8 cellular contexts compared by ENCODE assay signal in the genomic region with DNA sequence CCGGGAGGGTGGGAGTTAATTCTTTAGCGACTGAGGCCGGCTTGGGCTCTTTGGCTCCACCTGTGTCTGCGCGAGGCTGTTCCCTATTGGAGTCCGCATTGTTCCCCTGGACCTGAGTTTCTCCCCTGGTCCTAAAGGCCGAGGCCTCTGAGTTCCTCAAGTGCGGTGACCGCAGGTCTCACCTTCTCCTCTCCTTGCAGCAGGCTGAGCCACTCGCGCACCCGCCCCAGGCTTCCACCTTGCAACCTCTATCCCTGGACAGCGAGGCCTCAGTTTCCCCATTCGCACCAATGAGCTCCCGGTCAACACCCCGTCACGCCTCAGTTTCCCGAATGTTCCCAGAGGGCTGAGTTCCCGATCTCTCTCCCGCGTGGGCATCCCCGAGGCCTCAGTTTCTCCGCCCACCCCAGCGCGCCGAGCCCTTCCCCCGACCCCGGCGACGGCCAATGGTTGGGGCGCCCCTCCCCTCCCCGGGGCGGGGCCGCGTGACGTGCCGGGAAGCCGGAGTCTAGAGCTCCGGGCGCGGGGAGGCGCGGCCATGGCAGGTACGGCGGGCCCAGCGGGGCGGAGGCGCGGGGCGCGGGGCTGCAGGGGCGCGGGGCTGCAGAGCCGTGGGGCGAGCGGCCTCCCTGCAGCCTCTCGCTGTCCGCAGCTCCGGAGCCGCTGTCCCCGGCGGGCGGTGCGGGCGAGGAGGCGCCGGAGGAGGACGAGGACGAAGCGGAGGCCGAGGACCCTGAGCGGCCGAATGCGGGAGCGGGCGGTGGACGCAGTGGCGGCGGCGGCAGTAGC. TPM values are rescaled to one million over a fixed set of nuclear protein-coding genes. Genes with fewer than 3 reads are reported as not detected.
A peak's percentile ranks its signal among the peaks of the same experiment; 100 is the strongest.
DNase-seq lines count a peak whose midpoint lies in the region; ATAC-seq and TF ChIP-seq lines count a peak whose summit lies in the region.

A gene with protein sequence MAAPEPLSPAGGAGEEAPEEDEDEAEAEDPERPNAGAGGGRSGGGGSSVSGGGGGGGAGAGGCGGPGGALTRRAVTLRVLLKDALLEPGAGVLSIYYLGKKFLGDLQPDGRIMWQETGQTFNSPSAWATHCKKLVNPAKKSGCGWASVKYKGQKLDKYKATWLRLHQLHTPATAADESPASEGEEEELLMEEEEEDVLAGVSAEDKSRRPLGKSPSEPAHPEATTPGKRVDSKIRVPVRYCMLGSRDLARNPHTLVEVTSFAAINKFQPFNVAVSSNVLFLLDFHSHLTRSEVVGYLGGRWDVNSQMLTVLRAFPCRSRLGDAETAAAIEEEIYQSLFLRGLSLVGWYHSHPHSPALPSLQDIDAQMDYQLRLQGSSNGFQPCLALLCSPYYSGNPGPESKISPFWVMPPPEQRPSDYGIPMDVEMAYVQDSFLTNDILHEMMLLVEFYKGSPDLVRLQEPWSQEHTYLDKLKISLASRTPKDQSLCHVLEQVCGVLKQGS (plus strand): TSS at position 507 of the 789 bp plus-strand sequence. CDS start 32 bp downstream, at position 539.

- POLR2A ChIA-PET in Panc1 (lab: Charles Lee), result no interaction called here

- no peaks in the 10 kb centered on the region for H3K27me3 Mint-ChIP-seq in naive B cell
- H3K27me3 Mint-ChIP-seq in stimulated activated memory B cell treated with anti-CD40 and anti-IgM and Interleukin-4, amounts not matched to agents 10 μg/mL and 1 μg/mL and 100 μg/mL, for 72 hours, result no peaks in the 10 kb centered on the region

- H3K9ac ChIP-seq in HUES64 (ENCODE audit: low read depth, low read length), result peak within 1 kb of the TSS; percentile 90

- H3K9me3 Mint-ChIP-seq in naive B cell, result no peaks in the 10 kb centered on the region
- no peaks in the 10 kb centered on the region for H3K9me3 Mint-ChIP-seq in stimulated activated memory B cell treated with anti-CD40 and anti-IgM and Interleukin-4, amounts not matched to agents 10 μg/mL and 1 μg/mL and 100 μg/mL, for 72 hours

- BruUV-seq in Panc1 (replicated peaks; lab: Mats Ljungman, UMichigan), result no TSS peak

- intact Hi-C loops in Panc1 (cut with micrococcal nuclease; ENCODE audit: unreplicated experiment) (no loop called here), esophagus squamous epithelium (cut with DNase I) (no loop called here)

- H3K4me3 ChIP-seq in HUES64 (ENCODE audit: low read length) (peak within 1 kb of the TSS; percentile 73), Panc1 (ENCODE audit: low read depth in 2 of 2, low read length in 2 of 2) (peak within 1 kb of the TSS; percentile 66 to 81), esophagus squamous epithelium (peak within 1 kb of the TSS; percentile 57 to 94 (median 78))

- ATAC-seq in GM21423 (IDR thresholded peaks at IDR 0.05; ENCODE audit: unreplicated experiment) (peak; percentile 52), Panc1 (peak; percentile 88), naive B cell (ENCODE audit: low read depth in 2 of 2) (peak; percentile 72 to 73)
- ATAC-seq in stimulated activated memory B cell treated with anti-CD40 and anti-IgM and Interleukin-4, amounts not matched to agents 10 μg/mL and 1 μg/mL and 100 μg/mL, for 72 hours, result peak; percentile 90

- H3K27ac Mint-ChIP-seq in naive B cell, result peak within 1 kb of the TSS; percentile 73 to 97 (median 92)
- H3K27ac Mint-ChIP-seq in stimulated activated memory B cell treated with anti-CD40 and anti-IgM and Interleukin-4, amounts not matched to agents 10 μg/mL and 1 μg/mL and 100 μg/mL, for 72 hours, result peak within 1 kb of the TSS; percentile 74

- peak within 1 kb of the TSS; percentile 98 for H3K27ac ChIP-seq in HUES64 (ENCODE audit: low read depth, low read length)
- H3K27ac ChIP-seq in Panc1 (ENCODE audit: low read length), result peak within 1 kb of the TSS; percentile 85
- peak within 1 kb of the TSS; percentile 94 to 98 (median 94) for H3K27ac ChIP-seq in esophagus squamous epithelium

- CTCF ChIA-PET in Panc1 (lab: Charles Lee), result interaction anchor here (0.5 to 2.1 kb wide), 3 partner anchors 76 to 356 kb away, joined by 5 to 11 read pairs (median 7); no protein-coding TSS in a partner anchor

- H3K36me3 Mint-ChIP-seq in naive B cell, result peaks cover 0 to 10% of the 10 kb centered on the region in 2 donors
- peaks cover 24% of the 10 kb centered on the region for H3K36me3 Mint-ChIP-seq in stimulated activated memory B cell treated with anti-CD40 and anti-IgM and Interleukin-4, amounts not matched to agents 10 μg/mL and 1 μg/mL and 100 μg/mL, for 72 hours

- H3K36me3 ChIP-seq in HUES64 (ENCODE audit: insufficient read depth, low read length), result peaks cover 23% of the 10 kb centered on the region
- H3K36me3 ChIP-seq in Panc1 (ENCODE audit: control insufficient read depth, insufficient read depth, low read length), result no peaks in the 10 kb centered on the region; the same call in 1 of the 2 replicates
- peaks cover 0 to 28% (median 0%) of the 10 kb centered on the region in 3 donors for H3K36me3 ChIP-seq in esophagus squamous epithelium

- TF ChIP-seq CTCF in Panc1 (IDR thresholded peaks at IDR 0.05) (no peak), esophagus squamous epithelium (IDR thresholded peaks at IDR 0.05) (peak in 4 of 6 experiments; percentile 23 to 41 (median 24))

- peak within 1 kb of the TSS; percentile 85 to 95 (median 91) for H3K4me3 Mint-ChIP-seq in naive B cell
- peak within 1 kb of the TSS; percentile 92 for H3K4me3 Mint-ChIP-seq in stimulated activated memory B cell treated with anti-CD40 and anti-IgM and Interleukin-4, amounts not matched to agents 10 μg/mL and 1 μg/mL and 100 μg/mL, for 72 hours

- H3K4me1 Mint-ChIP-seq in naive B cell, result peaks cover 30 to 47% (median 31%) of the 10 kb centered on the region in 3 donors
- peaks cover 38% of the 10 kb centered on the region for H3K4me1 Mint-ChIP-seq in stimulated activated memory B cell treated with anti-CD40 and anti-IgM and Interleukin-4, amounts not matched to agents 10 μg/mL and 1 μg/mL and 100 μg/mL, for 72 hours

- H3K4me1 ChIP-seq in HUES64 (ENCODE audit: insufficient read depth, low read length) (no peaks in the 10 kb centered on the region), Panc1 (ENCODE audit: control insufficient read depth, insufficient read depth, low read length) (peaks cover 4% of the 10 kb centered on the region), esophagus squamous epithelium (peaks cover 14 to 43% (median 20%) of the 10 kb centered on the region in 3 donors)

- H3K9me3 ChIP-seq in HUES64 (ENCODE audit: insufficient read depth, low read depth, low read length) (no peaks in the 10 kb centered on the region), Panc1 (ENCODE audit: control insufficient read depth, insufficient read depth, low read depth, low read length) (no peaks in the 10 kb centered on the region), esophagus squamous epithelium (no peaks in the 10 kb centered on the region)

- H3K27me3 ChIP-seq in HUES64 (ENCODE audit: insufficient read depth, low read length) (no peaks in the 10 kb centered on the region), Panc1 (ENCODE audit: control insufficient read depth, insufficient read depth, low read length) (no peaks in the 10 kb centered on the region), esophagus squamous epithelium (no peaks in the 10 kb centered on the region)

- peak in 2 of 4 donors; percentile 30 to 56 for TF ChIP-seq POLR2A in esophagus squamous epithelium (IDR thresholded peaks at IDR 0.05)

- in situ Hi-C loops in Panc1 (cut with HindIII; ENCODE audit: low pct_unique_long_range_greater_than_20kb, low sequenced_read_pairs), result no loop called here

- WGBS in HUES64, result under 1% methylated on average over 80 of the region's 80 CpGs
- 0 to 1% methylated on average over 15 to 17 of the region's 80 CpGs for WGBS in esophagus squamous epithelium, 2 donors

- DNase-seq in D341Med (ENCODE audit: low spot score) (peak; percentile 95), Panc1 (ENCODE audit: low read depth, low spot score) (peak; percentile 18), esophagus squamous epithelium (lab: John Stamatoyannopoulos, UW) (peak; percentile 63), naive B cell (peak; percentile 88)
- peak; percentile 96 to 97 for DNase-seq in activated T-cell treated with anti-CD3 and anti-CD28 coated beads, Interleukin-2, amount 50 U/mL, for 48 hours

RNA-seq across cellular contexts. Expression of the gene that starts here (rescaled TPM):
- 22.9 TPM for polyA plus RNA-seq in HUES64 (2013, experiment 1 of 2)
- polyA plus RNA-seq in HUES64 (2013, experiment 2 of 2), result 19.0 TPM
- total RNA-seq in Panc1 (2021; ENCODE audit: unreplicated experiment) (22.9 TPM), esophagus squamous epithelium (10 to 100 TPM in 1 of 4 donors, 1 to 10 TPM in 3; 2.5 to 11.1 (median 6.5) TPM)
- 44.9 TPM for polyA plus RNA-seq in Panc1 (2012; ENCODE audit: insufficient read length)
- 1 to 10 TPM; 4.6 to 6.3 (median 5.4) TPM for polyA plus RNA-seq in naive B cell (ENCODE audit: low read depth in 6 of 6)

Comparison
In these comparisons a context has a peak if more than half of its experiments do, and no peak if none do; other contexts are left out.
1. Peak in every context shown above with its lines: DNase-seq, ATAC-seq, H3K4me3 ChIP-seq and H3K27ac ChIP-seq.
2. DNase-seq: peak in every context shown above with its lines; median percentile 96 in activated T-cell treated with anti-CD3 and anti-CD28 coated beads, Interleukin-2, amount 50 U/mL, for 48 hours; 95 in D341Med; 88 in naive B cell; 63 in esophagus squamous epithelium; 18 in Panc1.